8 cellular contexts compared by ENCODE assay signal in the genomic region with DNA sequence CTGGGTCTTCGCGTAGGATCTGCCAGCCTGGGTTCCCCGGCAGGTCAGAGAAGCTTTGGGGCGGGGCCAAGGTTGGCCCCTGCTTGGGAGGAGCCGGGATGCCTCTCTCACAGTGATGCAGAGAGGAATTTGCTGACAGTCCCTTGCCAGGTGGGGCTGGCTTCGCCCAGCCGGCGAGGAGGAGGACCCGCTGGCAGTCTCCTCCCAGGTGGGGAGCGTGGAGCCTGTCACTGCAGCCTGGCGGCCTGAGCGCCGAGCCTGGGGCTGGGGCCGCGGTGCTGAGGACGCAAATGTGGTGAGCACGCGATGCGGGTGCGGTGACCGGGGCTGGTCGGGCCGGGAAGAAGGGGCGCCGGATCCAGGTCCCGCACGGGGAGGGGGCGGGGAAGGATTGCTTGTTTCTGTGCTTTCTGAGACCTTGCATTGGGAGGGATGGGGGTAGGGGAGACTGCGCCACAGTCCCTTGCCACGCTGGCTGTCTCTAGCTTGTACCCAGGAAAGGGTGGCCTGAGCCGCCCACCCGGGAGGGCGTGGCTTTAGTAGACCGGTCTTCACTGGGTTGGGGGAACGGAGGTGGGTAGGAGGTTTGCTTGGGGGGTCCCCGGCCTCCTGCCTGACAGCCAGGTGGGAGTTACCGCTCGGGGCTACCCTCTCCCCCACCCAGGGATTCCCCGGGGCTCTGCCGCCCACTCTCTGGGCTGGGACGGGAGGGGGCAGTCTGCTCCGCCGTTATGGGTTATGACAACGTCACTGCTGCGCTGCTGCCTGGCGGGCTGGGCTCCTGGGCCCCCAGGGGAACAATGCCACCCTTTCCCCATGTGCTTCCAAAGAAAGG. TPM values are rescaled to one million over a fixed set of nuclear protein-coding genes. Genes with fewer than 3 reads are reported as not detected.
DNase-seq lines count a peak whose midpoint lies in the region; ATAC-seq and TF ChIP-seq lines count a peak whose summit lies in the region.

A gene with protein sequence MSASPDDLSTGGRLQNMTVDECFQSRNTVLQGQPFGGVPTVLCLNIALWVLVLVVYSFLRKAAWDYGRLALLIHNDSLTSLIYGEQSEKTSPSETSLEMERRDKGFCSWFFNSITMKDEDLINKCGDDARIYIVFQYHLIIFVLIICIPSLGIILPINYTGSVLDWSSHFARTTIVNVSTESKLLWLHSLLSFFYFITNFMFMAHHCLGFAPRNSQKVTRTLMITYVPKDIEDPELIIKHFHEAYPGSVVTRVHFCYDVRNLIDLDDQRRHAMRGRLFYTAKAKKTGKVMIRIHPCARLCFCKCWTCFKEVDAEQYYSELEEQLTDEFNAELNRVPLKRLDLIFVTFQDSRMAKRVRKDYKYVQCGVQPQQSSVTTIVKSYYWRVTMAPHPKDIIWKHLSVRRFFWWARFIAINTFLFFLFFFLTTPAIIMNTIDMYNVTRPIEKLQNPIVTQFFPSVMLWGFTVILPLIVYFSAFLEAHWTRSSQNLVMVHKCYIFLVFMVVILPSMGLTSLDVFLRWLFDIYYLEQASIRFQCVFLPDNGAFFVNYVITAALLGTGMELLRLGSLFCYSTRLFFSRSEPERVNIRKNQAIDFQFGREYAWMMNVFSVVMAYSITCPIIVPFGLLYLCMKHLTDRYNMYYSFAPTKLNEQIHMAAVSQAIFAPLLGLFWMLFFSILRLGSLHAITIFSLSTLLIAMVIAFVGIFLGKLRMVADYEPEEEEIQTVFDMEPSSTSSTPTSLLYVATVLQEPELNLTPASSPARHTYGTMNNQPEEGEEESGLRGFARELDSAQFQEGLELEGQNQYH (plus strand): TSS at position 196 of the 835 bp plus-strand sequence. CDS start 37,016 bp downstream, outside the sequence.

- peak; percentile 49 for ATAC-seq in HG03175 (IDR thresholded peaks at IDR 0.05; ENCODE audit: unreplicated experiment)
- peak; percentile 86 for ATAC-seq in mucosa of descending colon

- H3K36me3 ChIP-seq in ectodermal cell (ENCODE audit: control insufficient read depth, insufficient read depth, low read length) = no peaks in the 10 kb centered on the region
- H3K36me3 ChIP-seq in mucosa of descending colon (ENCODE audit: low read depth) = no peaks in the 10 kb centered on the region
- no peaks in the 10 kb centered on the region for H3K36me3 ChIP-seq in tibial artery

- TF ChIP-seq CTCF in mucosa of descending colon (IDR thresholded peaks at IDR 0.05) (no peak), tibial artery (IDR thresholded peaks at IDR 0.05) (no peak)

- H3K27ac ChIP-seq in ectodermal cell (ENCODE audit: insufficient read depth, low read depth, low read length, poor library complexity, severe bottlenecking) (no peak within 1 kb of the TSS), tibial artery (no peak within 1 kb of the TSS)

- intact Hi-C loops in mucosa of descending colon (cut with DNase I, micrococcal nuclease) = no loop called here
- intact Hi-C loops in tibial artery (cut with DNase I; ENCODE audit: low total_unique reads) = no loop called here

- WGBS in ectodermal cell, 2 experiments = 1% methylated on average over 46 of the region's 46 CpGs

- H3K4me3 ChIP-seq in ectodermal cell (ENCODE audit: insufficient read depth, low read depth, low read length) = peak within 1 kb of the TSS; percentile 40
- H3K4me3 ChIP-seq in mucosa of descending colon = peak within 1 kb of the TSS; percentile 32
- peak within 1 kb of the TSS in 1 of 2 donors; percentile 19 for H3K4me3 ChIP-seq in tibial artery

- H3K9me3 ChIP-seq in ectodermal cell (ENCODE audit: control insufficient read depth, low read length) (no peaks in the 10 kb centered on the region), mucosa of descending colon (no peaks in the 10 kb centered on the region), tibial artery (no peaks in the 10 kb centered on the region)

- H3K27me3 ChIP-seq in ectodermal cell (ENCODE audit: control insufficient read depth, insufficient read depth, low read length, poor library complexity, severe bottlenecking) (peaks cover 14% of the 10 kb centered on the region), tibial artery (peaks cover 0 to 71% of the 10 kb centered on the region in 2 donors)

- peak; percentile 23 for DNase-seq in GDM1 (lab: John Stamatoyannopoulos, UW)
- DNase-seq in NCI-H460 (ENCODE audit: extremely low read depth, low read depth) = peak; percentile 15
- DNase-seq in activated CD4-positive, alpha-beta T cell treated with anti-CD3 and anti-CD28 coated beads, Interleukin-2, amount 50 U/mL, for 48 hours = peak; percentile 64 to 75
- peak; percentile 73 to 85 (median 79) for DNase-seq in mucosa of descending colon
- DNase-seq in stimulated activated naive CD4-positive, alpha-beta T cell (lab: John Stamatoyannopoulos, UW) = peak in 5 of 6 experiments; percentile 2 to 28 (median 15)
- no peak for DNase-seq in tibial artery

- H3K4me1 ChIP-seq in ectodermal cell (ENCODE audit: control insufficient read depth, insufficient read depth, low read length) (no peaks in the 10 kb centered on the region), mucosa of descending colon (ENCODE audit: low read depth) (peaks cover 35% of the 10 kb centered on the region), tibial artery (peaks cover 0 to 12% (median 10%) of the 10 kb centered on the region in 4 donors)

RNA-seq across cellular contexts. Expression of the gene that starts here (rescaled TPM):
- total RNA-seq in NCI-H460 (2014; rRNA removed; shearing (Covaris generic)) = not detected in 2 replicates
- 0.10 TPM in 1 of 2 replicates, not detected in the other for polyA plus RNA-seq in NCI-H460 (2014; cell fraction: nucleus; rRNA removed)
- 4.2 TPM for polyA plus RNA-seq in ectodermal cell (2013, experiment 1 of 4)
- 3.8 TPM for polyA plus RNA-seq in ectodermal cell (2013, experiment 2 of 4)
- 2.7 TPM for polyA plus RNA-seq in ectodermal cell (2013, experiment 3 of 4)
- polyA plus RNA-seq in ectodermal cell (2013, experiment 4 of 4) = 2.1 TPM
- total RNA-seq in mucosa of descending colon = 10 to 100 TPM; 21.2 to 40.8 (median 34.9) TPM

Comparison
In these comparisons a context has a peak if more than half of its experiments do, and no peak if none do; other contexts are left out.
1. RNA of the gene that starts here (total RNA-seq): 21.2 to 40.8 TPM in mucosa of descending colon; not detected in NCI-H460; every median in the first group is over 10 times any median in the second.
2. Peak in DNase-seq in NCI-H460; RNA of the gene not detected or under 1 TPM.
3. DNase-seq: peak in GDM1 (single experiment), activated CD4-positive, alpha-beta T cell treated with anti-CD3 and anti-CD28 coated beads, Interleukin-2, amount 50 U/mL, for 48 hours (2 of 2), mucosa of descending colon (3 of 3) and stimulated activated naive CD4-positive, alpha-beta T cell (5 of 6); none in tibial artery (0 of 2).